ENCODE assay signal across 8 cellular contexts in genomic region chr2:101831351-101831865, GRCh38.
A peak's percentile ranks its signal among the peaks of the same experiment; 100 is the strongest.
DNase-seq lines count a peak whose midpoint lies in the region; ATAC-seq and TF ChIP-seq lines count a peak whose summit lies in the region.

No MANE protein-coding gene starts in this region.

- H3K4me1 Mint-ChIP-seq in activated CD4-positive, alpha-beta memory T cell treated with anti-CD3 and anti-CD28 coated beads, Interleukin-2, amount 10 ng/mL, durations not matched to agents 7 days and 5 days = peaks cover 52% of the 10 kb centered on the region
- peaks cover 42% of the 10 kb centered on the region for H3K4me1 Mint-ChIP-seq in mesothelial cell of epicardium

- peak; percentile 62 for ATAC-seq in HG03025 (IDR thresholded peaks at IDR 0.05; ENCODE audit: low FRiP score, unreplicated experiment)

- no peaks in the 10 kb centered on the region for H3K9me3 Mint-ChIP-seq in activated CD4-positive, alpha-beta memory T cell treated with anti-CD3 and anti-CD28 coated beads, Interleukin-2, amount 10 ng/mL, durations not matched to agents 7 days and 5 days
- no peaks in the 10 kb centered on the region for H3K9me3 Mint-ChIP-seq in mesothelial cell of epicardium

- H3K27ac ChIP-seq in 22Rv1 = peak overlapping the region; percentile 50

- no peak overlapping the region for H3K4me3 Mint-ChIP-seq in activated CD4-positive, alpha-beta memory T cell treated with anti-CD3 and anti-CD28 coated beads, Interleukin-2, amount 10 ng/mL, durations not matched to agents 7 days and 5 days
- H3K4me3 Mint-ChIP-seq in mesothelial cell of epicardium = no peak overlapping the region

- DNase-seq in NCI-H460 (ENCODE audit: extremely low read depth, low read depth) (peak; percentile 68), mesothelial cell of epicardium (ENCODE audit: low spot score in 2 of 2, unreplicated experiment in 2 of 2) (peak in 1 of 2 experiments; percentile 63)
- peak; percentile 69 for DNase-seq in activated CD4-positive, alpha-beta memory T cell treated with anti-CD3 and anti-CD28 coated beads, Interleukin-2, amount 10 ng/mL, durations not matched to agents 7 days and 5 days
- DNase-seq in effector CD4-positive, alpha-beta T cell = peak; percentile 47
- DNase-seq in stimulated activated CD8-positive, alpha-beta memory T cell treated with anti-CD3 and anti-CD28 coated beads, Interleukin-2, amount 100 ng/mL, for 1 hour (ENCODE audit: low read depth in 2 of 2) = peak; percentile 17 to 25

- POLR2A ChIA-PET in activated CD4-positive, alpha-beta memory T cell treated with anti-CD3 and anti-CD28 coated beads, Interleukin-2, amount 10 ng/mL, durations not matched to agents 7 days and 5 days (lab: Charles Lee) = interaction anchor here (0.8 to 2.0 kb wide), 4 partner anchors 9 to 412 kb away, joined by 3 to 7 read pairs (median 3); no protein-coding TSS in a partner anchor

- peak overlapping the region; percentile 57 for H3K27ac Mint-ChIP-seq in activated CD4-positive, alpha-beta memory T cell treated with anti-CD3 and anti-CD28 coated beads, Interleukin-2, amount 10 ng/mL, durations not matched to agents 7 days and 5 days
- peak overlapping the region; percentile 60 for H3K27ac Mint-ChIP-seq in mesothelial cell of epicardium

- no peaks in the 10 kb centered on the region for H3K27me3 Mint-ChIP-seq in activated CD4-positive, alpha-beta memory T cell treated with anti-CD3 and anti-CD28 coated beads, Interleukin-2, amount 10 ng/mL, durations not matched to agents 7 days and 5 days
- H3K27me3 Mint-ChIP-seq in mesothelial cell of epicardium (ENCODE audit: low read depth) = no peaks in the 10 kb centered on the region

- CTCF ChIA-PET in activated CD4-positive, alpha-beta memory T cell treated with anti-CD3 and anti-CD28 coated beads, Interleukin-2, amount 10 ng/mL, durations not matched to agents 7 days and 5 days (lab: Charles Lee) = interaction anchor here (0.7 to 2.8 kb wide), 21 partner anchors 8 to 522 kb away, joined by 3 to 40 read pairs (median 3); no protein-coding TSS in a partner anchor

- peaks cover 52% of the 10 kb centered on the region for H3K36me3 Mint-ChIP-seq in activated CD4-positive, alpha-beta memory T cell treated with anti-CD3 and anti-CD28 coated beads, Interleukin-2, amount 10 ng/mL, durations not matched to agents 7 days and 5 days (ENCODE audit: low read depth)
- H3K36me3 Mint-ChIP-seq in mesothelial cell of epicardium = peaks cover 24% of the 10 kb centered on the region

- peak; percentile 78 for TF ChIP-seq CTCF in 22Rv1 (IDR thresholded peaks at IDR 0.05)
- TF ChIP-seq CTCF in GM12874 (IDR thresholded peaks at IDR 0.05; ENCODE audit: insufficient read depth, low read depth, low read length) = peak; percentile 68
- peak; percentile 58 for TF ChIP-seq CTCF in mesothelial cell of epicardium (IDR thresholded peaks at IDR 0.05; ENCODE audit: unreplicated experiment)
